11 cellular contexts compared by ENCODE assay signal in genomic region chr5:116358911-116359418, GRCh38.
A peak's percentile ranks its signal among the peaks of the same experiment; 100 is the strongest.
DNase-seq lines count a peak whose midpoint lies in the region; ATAC-seq, FAIRE-seq and TF ChIP-seq lines count a peak whose summit lies in the region.
"Had no signal": no experiment of that assay in that cellular context is flagged by ENCODE, and none has a peak within 500 bp of the region (broad histone marks: within the 10 kb centered on the region; RNA-seq: fewer than 3 reads in every experiment).

No MANE protein-coding gene starts in this region.

- H3K4me3 ChIP-seq in HepG2 (replicated peaks in 1 of 3; ENCODE audit: insufficient read depth in 1 of 3, low read depth in 2 of 3, low read length in 3 of 3) = no peak overlapping the region
- H3K4me3 ChIP-seq: right lobe of liver had no signal

- intact Hi-C loops in HepG2 (cut with micrococcal nuclease; ENCODE audit: unreplicated experiment) = no loop called here

- ATAC-seq in GM18858 (IDR thresholded peaks at IDR 0.05; ENCODE audit: unreplicated experiment) (peak; percentile 100), HG02571 (IDR thresholded peaks at IDR 0.05; ENCODE audit: unreplicated experiment) (peak; percentile 98), HepG2 (no peak)

- TF ChIP-seq EP300 in HepG2 (IDR thresholded peaks at IDR 0.05; ENCODE audit: low read depth in 2 of 2, low read length in 2 of 2) (no peak), HepG2 (CRISPR knock-in tag; IDR thresholded peaks at IDR 0.05; ENCODE audit: borderline replicate concordance) (no peak)

- in situ Hi-C loops in KBM-7 (cut with MboI; ENCODE audit: low pct_unique_long_range_greater_than_20kb, low sequenced_read_pairs) = no loop called here
- in situ Hi-C loops in HepG2 (cut with HindIII; ENCODE audit: extremely low pct_ligation_motif_present, low pct_unique_long_range_greater_than_20kb) = no loop called here

- no peak overlapping the region for H2AFZ ChIP-seq in HepG2 (ENCODE audit: low read length)

- no peak for TF ChIP-seq POLR2A in HepG2 (IDR thresholded peaks at IDR 0.05; ENCODE audit: insufficient read depth in 1 of 2, low read depth in 2 of 2, low read length in 2 of 2)

- H3K4me2 ChIP-seq in HepG2 (ENCODE audit: low read depth, low read length) = no peak overlapping the region

- no peaks in the 10 kb centered on the region for H4K20me1 ChIP-seq in HepG2 (ENCODE audit: insufficient read depth, low read length)

- WGBS in HepG2 (ENCODE audit: low lambda C conversion rate) = 88% methylated on average over 1 of the region's 1 CpG

- no peaks in the 10 kb centered on the region for H3K9me3 ChIP-seq in HepG2 (ENCODE audit: low read length)
- H3K9me3 ChIP-seq: right lobe of liver had no signal

- BruUV-seq in HepG2 (replicated peaks; lab: Mats Ljungman, UMichigan) = no TSS peak

- no peak for FAIRE-seq in HepG2 (lab: Jason Lieb, UNC)
- FAIRE-seq: frontal cortex had no signal

- no peaks in the 10 kb centered on the region for H3K27me3 ChIP-seq in HepG2 (ENCODE audit: control insufficient read depth in 1 of 2, insufficient read depth in 2 of 2, low read length in 2 of 2)
- H3K27me3 ChIP-seq: right lobe of liver had no signal

- no peaks in the 10 kb centered on the region for H3K79me2 ChIP-seq in HepG2 (ENCODE audit: insufficient read depth, low read length)

- H3K27ac ChIP-seq in HepG2 (ENCODE audit: extremely low read length, insufficient read depth, low read length) = no peak overlapping the region
- H3K27ac ChIP-seq: right lobe of liver had no signal

- H3K36me3 ChIP-seq in HepG2 (replicated peaks in 1 of 2; ENCODE audit: control insufficient read depth in 1 of 2, insufficient read depth in 2 of 2, low read length in 2 of 2) = no peaks in the 10 kb centered on the region
- H3K36me3 ChIP-seq: right lobe of liver had no signal

- H3K9ac ChIP-seq in HepG2 (ENCODE audit: insufficient read depth, low read depth, low read length) = no peak overlapping the region

- no peak for TF ChIP-seq RAD21 in HepG2 (CRISPR knock-in tag; IDR thresholded peaks at IDR 0.05)

- no peak for TF ChIP-seq CTCF in HepG2 (CRISPR knock-in tag; IDR thresholded peaks at IDR 0.05)

- CTCF ChIA-PET in HepG2 (lab: Yijun Ruan, JAX; ENCODE audit: low intra/inter-chr PET ratio, low total read pairs) = no interaction called here

- POLR2A ChIA-PET in HepG2 (lab: Yijun Ruan, JAX) = no interaction called here

- DNase-seq in KBM-7 = peak; percentile 76
- no peak for DNase-seq in HepG2 (ENCODE audit: low spot score)
- DNase-seq in DMS153 (lab: John Stamatoyannopoulos, UW) = no peak
- DNase-seq in stimulated activated CD4-positive, alpha-beta T cell treated with anti-CD3 and anti-CD28 coated beads, Interleukin-2, amount 100 ng/mL, for 24 hours = no peak
- DNase-seq in activated CD8-positive, alpha-beta memory T cell treated with anti-CD3 and anti-CD28 coated beads for 24 hours = no peak
- no peak for DNase-seq in nucleus accumbens (lab: John Stamatoyannopoulos, UW)
- DNase-seq: NCI-H748 treated with DMSO at 0.1 percent for 48 hours, right lobe of liver had no signal

- no peaks in the 10 kb centered on the region for H3K4me1 ChIP-seq in HepG2 (ENCODE audit: insufficient read depth, low read length)
- H3K4me1 ChIP-seq: right lobe of liver had no signal

TF ChIP-seq in HepG2, 621 proteins besides CTCF, POLR2A, EP300 and RAD21:
- TF ChIP-seq ZNF768 (CRISPR knock-in tag; IDR thresholded peaks at IDR 0.05) (peak; percentile 42; the same call in 1 of the 2 replicates), ZBTB43 (CRISPR knock-in tag; conservative IDR thresholded peaks at IDR 0.05) (no peak), ZBTB21 (CRISPR knock-in tag; IDR thresholded peaks at IDR 0.05) (no peak), CBX2 (IDR thresholded peaks at IDR 0.05; ENCODE audit: low read depth, low read length) (no peak), CBX2 (CRISPR knock-in tag; IDR thresholded peaks at IDR 0.05; ENCODE audit: low read depth) (no peak)
